11 cellular contexts compared by ENCODE assay signal in the genomic region with DNA sequence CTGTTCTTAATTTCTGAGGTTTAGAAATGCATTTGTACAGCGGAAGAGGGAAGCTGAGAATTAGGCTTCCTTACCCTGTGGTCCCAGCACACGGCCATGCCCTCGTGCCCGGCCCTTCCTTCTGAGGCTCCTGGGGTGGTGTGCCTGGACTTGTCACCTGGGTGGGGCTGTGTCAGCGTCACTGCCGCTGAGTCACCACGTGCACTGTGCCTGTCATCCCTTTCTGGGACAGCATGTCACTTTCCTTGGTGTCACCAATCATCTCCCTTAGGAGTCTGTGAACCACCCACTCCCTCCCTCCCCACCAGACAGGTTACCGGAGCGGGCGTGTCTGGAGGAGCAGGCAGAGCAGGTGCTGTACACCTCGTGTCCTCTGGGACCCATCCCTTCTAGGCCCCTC.
DNase-seq lines count a peak whose midpoint lies in the region; ATAC-seq, FAIRE-seq and TF ChIP-seq lines count a peak whose summit lies in the region.
"Had no signal": no experiment of that assay in that cellular context is flagged by ENCODE, and none has a peak within 500 bp of the region (broad histone marks: within the 10 kb centered on the region; RNA-seq: fewer than 3 reads in every experiment).

No MANE protein-coding gene starts in this region.

- H3K9me3 ChIP-seq in BE2C, result no peaks in the 10 kb centered on the region
- H3K9me3 ChIP-seq in HepG2 (ENCODE audit: low read length), result no peaks in the 10 kb centered on the region
- no peaks in the 10 kb centered on the region for H3K9me3 ChIP-seq in thyroid gland
- H3K9me3 ChIP-seq in esophagus muscularis mucosa, result no peaks in the 10 kb centered on the region
- H3K9me3 ChIP-seq: SJSA1 had no signal

- H3K27ac Mint-ChIP-seq in activated T-cell treated with anti-CD3 and anti-CD28 coated beads, Interleukin-2, amount 50 U/mL, for 72 hours, result peak overlapping the region; percentile 75
- H3K27ac Mint-ChIP-seq in osteocyte (ENCODE audit: unreplicated experiment), result no peak overlapping the region

- intact Hi-C loops in HepG2 (cut with micrococcal nuclease; ENCODE audit: unreplicated experiment) (no loop called here), thyroid gland (cut with DNase I) (no loop called here), esophagus muscularis mucosa (cut with DNase I) (no loop called here)

- no peak overlapping the region for H3K9ac ChIP-seq in HepG2 (ENCODE audit: insufficient read depth, low read depth, low read length)

- H3K4me3 Mint-ChIP-seq in activated T-cell treated with anti-CD3 and anti-CD28 coated beads, Interleukin-2, amount 50 U/mL, for 72 hours, result peak overlapping the region in 1 of 2 donors; percentile 58
- no peak overlapping the region for H3K4me3 Mint-ChIP-seq in osteocyte (ENCODE audit: unreplicated experiment)

- H3K9me3 Mint-ChIP-seq in activated T-cell treated with anti-CD3 and anti-CD28 coated beads, Interleukin-2, amount 50 U/mL, for 72 hours, result no peaks in the 10 kb centered on the region
- H3K9me3 Mint-ChIP-seq in osteocyte (ENCODE audit: unreplicated experiment), result no peaks in the 10 kb centered on the region

- H3K4me1 ChIP-seq in BE2C, result no peaks in the 10 kb centered on the region
- no peaks in the 10 kb centered on the region for H3K4me1 ChIP-seq in HepG2 (ENCODE audit: insufficient read depth, low read length)
- H3K4me1 ChIP-seq in thyroid gland, result no peaks in the 10 kb centered on the region
- no peaks in the 10 kb centered on the region for H3K4me1 ChIP-seq in esophagus muscularis mucosa

- no peak for TF ChIP-seq POLR2A in HepG2 (IDR thresholded peaks at IDR 0.05; ENCODE audit: insufficient read depth in 1 of 2, low read depth in 2 of 2, low read length in 2 of 2)
- no peak for TF ChIP-seq POLR2A in thyroid gland (IDR thresholded peaks at IDR 0.05)
- TF ChIP-seq POLR2A in esophagus muscularis mucosa (IDR thresholded peaks at IDR 0.05; ENCODE audit: low read depth), result no peak

- H3K4me2 ChIP-seq in HepG2 (ENCODE audit: low read depth, low read length), result no peak overlapping the region

- H3K4me3 ChIP-seq in BE2C (ENCODE audit: low read depth, low read length) (no peak overlapping the region), HepG2 (replicated peaks in 1 of 3; ENCODE audit: insufficient read depth in 1 of 3, low read depth in 2 of 3, low read length in 3 of 3) (no peak overlapping the region), thyroid gland (replicated peaks in 1 of 3) (no peak overlapping the region), esophagus muscularis mucosa (no peak overlapping the region)
- H3K4me3 ChIP-seq: SJSA1 had no signal

- DNase-seq in BE2C (peak; percentile 6), HT1080 (ENCODE audit: low read depth) (peak; percentile 28), HepG2 (ENCODE audit: low spot score) (no peak), thyroid gland (no peak), osteocyte (ENCODE audit: extremely low spot score, unreplicated experiment) (no peak), left lobe of liver (ENCODE audit: low spot score) (no peak), esophagus muscularis mucosa (ENCODE audit: extremely low spot score) (no peak)
- DNase-seq in activated T-cell treated with anti-CD3 and anti-CD28 coated beads, Interleukin-2, amount 50 U/mL, for 72 hours, result peak; percentile 8 to 13
- DNase-seq: left cardiac atrium had no signal

- no peaks in the 10 kb centered on the region for H4K20me1 ChIP-seq in HepG2 (ENCODE audit: insufficient read depth, low read length)

- ATAC-seq in activated T-cell treated with anti-CD3 and anti-CD28 coated beads, Interleukin-2, amount 50 U/mL, for 72 hours (replicated peaks in 1 of 2), result peak; percentile 65 to 75
- ATAC-seq in HepG2, result no peak
- no peak for ATAC-seq in left lobe of liver

- no peaks in the 10 kb centered on the region for H3K4me1 Mint-ChIP-seq in activated T-cell treated with anti-CD3 and anti-CD28 coated beads, Interleukin-2, amount 50 U/mL, for 72 hours (ENCODE audit: low read depth)
- peaks cover 1% of the 10 kb centered on the region for H3K4me1 Mint-ChIP-seq in osteocyte (ENCODE audit: unreplicated experiment)

- H3K27me3 ChIP-seq in BE2C (no peaks in the 10 kb centered on the region), HepG2 (ENCODE audit: control insufficient read depth in 1 of 2, insufficient read depth in 2 of 2, low read length in 2 of 2) (no peaks in the 10 kb centered on the region), thyroid gland (no peaks in the 10 kb centered on the region), esophagus muscularis mucosa (no peaks in the 10 kb centered on the region)
- H3K27me3 ChIP-seq: SJSA1 had no signal

- 90% methylated on average over 9 of the region's 11 CpGs for WGBS in HepG2 (ENCODE audit: low lambda C conversion rate)
- 81 to 90% methylated on average over 11 of the region's 11 CpGs for WGBS in thyroid gland, 2 donors
- 91% methylated on average over 11 of the region's 11 CpGs for WGBS in esophagus muscularis mucosa

- CTCF ChIA-PET in HepG2 (lab: Yijun Ruan, JAX; ENCODE audit: low intra/inter-chr PET ratio, low total read pairs), result no interaction called here

- in situ Hi-C loops in HepG2 (cut with HindIII; ENCODE audit: extremely low pct_ligation_motif_present, low pct_unique_long_range_greater_than_20kb), result no loop called here

- no peaks in the 10 kb centered on the region for H3K36me3 Mint-ChIP-seq in activated T-cell treated with anti-CD3 and anti-CD28 coated beads, Interleukin-2, amount 50 U/mL, for 72 hours (ENCODE audit: insufficient read depth in 2 of 2)
- peaks cover 3% of the 10 kb centered on the region for H3K36me3 Mint-ChIP-seq in osteocyte (ENCODE audit: unreplicated experiment)

- TF ChIP-seq EP300 in HepG2 (IDR thresholded peaks at IDR 0.05; ENCODE audit: low read depth in 2 of 2, low read length in 2 of 2) (no peak), HepG2 (CRISPR knock-in tag; IDR thresholded peaks at IDR 0.05; ENCODE audit: borderline replicate concordance) (no peak), esophagus muscularis mucosa (IDR thresholded peaks at IDR 0.05) (no peak)

- no peaks in the 10 kb centered on the region for H3K79me2 ChIP-seq in HepG2 (ENCODE audit: insufficient read depth, low read length)

- BruUV-seq in HepG2 (replicated peaks; lab: Mats Ljungman, UMichigan), result no TSS peak

- TF ChIP-seq CTCF in BE2C (IDR thresholded peaks at IDR 0.05; ENCODE audit: low read depth, low read length), result no peak
- no peak for TF ChIP-seq CTCF in HepG2 (CRISPR knock-in tag; IDR thresholded peaks at IDR 0.05)
- TF ChIP-seq CTCF in thyroid gland (IDR thresholded peaks at IDR 0.05), result no peak
- TF ChIP-seq CTCF in osteocyte (IDR thresholded peaks at IDR 0.05), result no peak
- TF ChIP-seq CTCF in esophagus muscularis mucosa (IDR thresholded peaks at IDR 0.05), result no peak

- no peak overlapping the region for H2AFZ ChIP-seq in HepG2 (ENCODE audit: low read length)

- no peaks in the 10 kb centered on the region for H3K27me3 Mint-ChIP-seq in activated T-cell treated with anti-CD3 and anti-CD28 coated beads, Interleukin-2, amount 50 U/mL, for 72 hours (ENCODE audit: low read depth)
- H3K27me3 Mint-ChIP-seq in osteocyte (ENCODE audit: unreplicated experiment), result no peaks in the 10 kb centered on the region

- POLR2A ChIA-PET in HepG2 (lab: Yijun Ruan, JAX), result no interaction called here

- FAIRE-seq in HepG2 (lab: Jason Lieb, UNC), result no peak
- FAIRE-seq: endometrium had no signal

- H3K36me3 ChIP-seq in BE2C (no peaks in the 10 kb centered on the region), HepG2 (replicated peaks in 1 of 2; ENCODE audit: control insufficient read depth in 1 of 2, insufficient read depth in 2 of 2, low read length in 2 of 2) (no peaks in the 10 kb centered on the region; a peak in 1 of 5 replicates), thyroid gland (no peaks in the 10 kb centered on the region), esophagus muscularis mucosa (peaks cover 0 to 6% (median 2%) of the 10 kb centered on the region in 4 donors)
- H3K36me3 ChIP-seq: SJSA1 had no signal

- TF ChIP-seq RAD21 in HepG2 (CRISPR knock-in tag; IDR thresholded peaks at IDR 0.05), result no peak

- H3K27ac ChIP-seq in HepG2 (ENCODE audit: extremely low read length, insufficient read depth, low read length) (no peak overlapping the region), thyroid gland (no peak overlapping the region), esophagus muscularis mucosa (replicated peaks in 1 of 4) (no peak overlapping the region)
- H3K27ac ChIP-seq: SJSA1 had no signal

TF ChIP-seq in HepG2, 621 proteins besides CTCF, POLR2A, EP300 and RAD21:
- TF ChIP-seq FOSL2 (CRISPR knock-in tag; IDR thresholded peaks at IDR 0.05) (peak; percentile 45; the same call in 1 of the 2 replicates), ZNF446 (CRISPR knock-in tag; IDR thresholded peaks at IDR 0.05) (no peak)

Comparison
In these comparisons a context has a peak if more than half of its experiments do, and no peak if none do; other contexts are left out.
1. DNase-seq: peak in BE2C (single experiment), HT1080 (single experiment) and activated T-cell treated with anti-CD3 and anti-CD28 coated beads, Interleukin-2, amount 50 U/mL, for 72 hours (2 of 2); none in HepG2 (single experiment), thyroid gland (0 of 2), osteocyte (single experiment), left lobe of liver (single experiment) and esophagus muscularis mucosa (single experiment).
2. ATAC-seq: peak in activated T-cell treated with anti-CD3 and anti-CD28 coated beads, Interleukin-2, amount 50 U/mL, for 72 hours (2 of 2); none in HepG2 (single experiment) and left lobe of liver (single experiment).